9 cellular contexts compared by ENCODE assay signal in genomic region chr1:218460367-218460766, GRCh38.
DNase-seq lines count a peak whose midpoint lies in the region; ATAC-seq, FAIRE-seq and TF ChIP-seq lines count a peak whose summit lies in the region.
"Had no signal": no experiment of that assay in that cellular context is flagged by ENCODE, and none has a peak within 500 bp of the region (broad histone marks: within the 10 kb centered on the region; RNA-seq: fewer than 3 reads in every experiment).

No MANE protein-coding gene starts in this region.

- no peaks in the 10 kb centered on the region for H3K79me2 ChIP-seq in keratinocyte (ENCODE audit: control insufficient read depth, insufficient read depth, low read length)
- H3K79me2 ChIP-seq: parathyroid adenoma had no signal

- H3K4me1 ChIP-seq in keratinocyte (ENCODE audit: control insufficient read depth, extremely low read depth, insufficient read depth, low read length) (peaks cover 23% of the 10 kb centered on the region), thoracic aorta (ENCODE audit: control insufficient read depth in 1 of 2, low read depth in 2 of 2) (peaks cover 37 to 52% of the 10 kb centered on the region in 2 donors)
- H3K4me1 ChIP-seq: parathyroid adenoma had no signal

- peak overlapping the region; percentile 82 for H3K27ac ChIP-seq in brain microvascular endothelial cell
- H3K27ac ChIP-seq in keratinocyte (ENCODE audit: control insufficient read depth, insufficient read depth, low read length): peak overlapping the region; percentile 44
- peak overlapping the region; percentile 83 to 89 for H3K27ac ChIP-seq in thoracic aorta
- H3K27ac ChIP-seq: parathyroid adenoma had no signal

- H2AFZ ChIP-seq in keratinocyte (ENCODE audit: control insufficient read depth, low read length): peak overlapping the region; percentile 73
- H2AFZ ChIP-seq: parathyroid adenoma had no signal

- no peak overlapping the region for H3K9ac ChIP-seq in keratinocyte (ENCODE audit: control insufficient read depth, extremely low read depth, insufficient read depth, low read length)
- H3K9ac ChIP-seq: parathyroid adenoma had no signal

- H3K27me3 ChIP-seq in brain microvascular endothelial cell (replicated peaks): no peaks in the 10 kb centered on the region
- H3K27me3 ChIP-seq in keratinocyte (ENCODE audit: control insufficient read depth, extremely low read depth, insufficient read depth, low read length): no peaks in the 10 kb centered on the region
- no peaks in the 10 kb centered on the region for H3K27me3 ChIP-seq in thoracic aorta (replicated peaks; ENCODE audit: insufficient read depth)

- in situ Hi-C loops in brain microvascular endothelial cell (cut with HindIII; ENCODE audit: low pct_ligation_motif_present, low sequenced_read_pairs): no loop called here

- peak overlapping the region; percentile 65 for H3K4me2 ChIP-seq in keratinocyte (ENCODE audit: control insufficient read depth, extremely low read depth, insufficient read depth, low read depth, low read length)

- peak; percentile 77 for DNase-seq in brain microvascular endothelial cell
- DNase-seq in keratinocyte (ENCODE audit: low read depth, low spot score): no peak
- DNase-seq in thoracic aorta (ENCODE audit: low spot score): peak; percentile 15
- DNase-seq in GM19239 (ENCODE audit: insufficient read length, low spot score): no peak
- DNase-seq in activated naive CD4-positive, alpha-beta T cell treated with Interleukin-2 at 50 U/mL for 16 hours: no peak

- peak; percentile 51 for FAIRE-seq in keratinocyte (lab: Jason Lieb, UNC)
- no peak for FAIRE-seq in GM19239 (lab: Jason Lieb, UNC)

- no peaks in the 10 kb centered on the region for H3K9me1 ChIP-seq in keratinocyte (ENCODE audit: control insufficient read depth, extremely low read depth, insufficient read depth, low read length)

- no peaks in the 10 kb centered on the region for H4K20me1 ChIP-seq in keratinocyte (ENCODE audit: control insufficient read depth, extremely low read depth, insufficient read depth, low read length)

- H3K36me3 ChIP-seq in brain microvascular endothelial cell (replicated peaks): no peaks in the 10 kb centered on the region
- no peaks in the 10 kb centered on the region for H3K36me3 ChIP-seq in keratinocyte (ENCODE audit: control insufficient read depth in 2 of 2, extremely low read depth in 1 of 2, insufficient read depth in 2 of 2, low read length in 2 of 2)
- H3K36me3 ChIP-seq in thoracic aorta: no peaks in the 10 kb centered on the region

- H3K4me3 ChIP-seq in brain microvascular endothelial cell (ENCODE audit: low read depth, low read length): no peak overlapping the region
- H3K4me3 ChIP-seq in keratinocyte (ENCODE audit: control insufficient read depth in 2 of 3, extremely low read depth in 1 of 3, insufficient read depth in 2 of 3, low read depth in 1 of 3, low read length in 3 of 3): peak overlapping the region in 2 of 3 experiments; percentile 19 to 48
- H3K4me3 ChIP-seq in thoracic aorta: peak overlapping the region; percentile 49

- TF ChIP-seq CTCF in brain microvascular endothelial cell (IDR thresholded peaks at IDR 0.05; ENCODE audit: low read depth, low read length, missing control alignments) (no peak), keratinocyte (optimal IDR thresholded peaks at IDR 0.05 in 1 of 3, IDR thresholded peaks at IDR 0.05 in 1 of 3, conservative IDR thresholded peaks at IDR 0.05 in 1 of 3; ENCODE audit: extremely low read depth in 1 of 3, insufficient read depth in 2 of 3, low read length in 3 of 3) (no peak), thoracic aorta (IDR thresholded peaks at IDR 0.05) (no peak)

- no peaks in the 10 kb centered on the region for H3K9me3 ChIP-seq in keratinocyte (ENCODE audit: control insufficient read depth, low read depth, low read length)
- no peaks in the 10 kb centered on the region for H3K9me3 ChIP-seq in thoracic aorta

- dilution Hi-C loops in keratinocyte (cut with MboI; ENCODE audit: extremely low pct_ligation_motif_present, low sequenced_read_pairs): no loop called here

- ATAC-seq in HG03103 (IDR thresholded peaks at IDR 0.05; ENCODE audit: low read depth, unreplicated experiment): peak; percentile 20
- ATAC-seq in thoracic aorta (ENCODE audit: insufficient number of reproducible peaks, low FRiP score, low read depth): peak; percentile 63
- no peak for ATAC-seq in GM19467 (IDR thresholded peaks at IDR 0.05; ENCODE audit: unreplicated experiment)
- no peak for ATAC-seq in GM21737 (IDR thresholded peaks at IDR 0.05; ENCODE audit: unreplicated experiment)

Comparison
In these comparisons a context has a peak if more than half of its experiments do, and no peak if none do; other contexts are left out.
1. ATAC-seq: peak in HG03103 (single experiment) and thoracic aorta (single experiment); none in GM19467 (single experiment) and GM21737 (single experiment).
2. DNase-seq: peak in brain microvascular endothelial cell (single experiment) and thoracic aorta (single experiment); none in keratinocyte (single experiment), GM19239 (single experiment) and activated naive CD4-positive, alpha-beta T cell treated with Interleukin-2 at 50 U/mL for 16 hours (single experiment).
3. Peak in every context shown above with its lines, with median percentiles within 50 percentile points of each other: H3K27ac ChIP-seq.